25 cellular contexts compared by ENCODE assay signal in genomic region chr10:71643904-71644303, GRCh38.
DNase-seq lines count a peak whose midpoint lies in the region; ATAC-seq and TF ChIP-seq lines count a peak whose summit lies in the region.
"Had no signal": no experiment of that assay in that cellular context is flagged by ENCODE, and none has a peak within 500 bp of the region (broad histone marks: within the 10 kb centered on the region; RNA-seq: fewer than 3 reads in every experiment).

No MANE protein-coding gene starts in this region.

- H3K9me3 Mint-ChIP-seq in stimulated activated memory B cell treated with anti-CD40 and anti-IgM and Interleukin-4, amounts not matched to agents 10 μg/mL and 1 μg/mL and 100 μg/mL, for 72 hours = no peaks in the 10 kb centered on the region
- H3K9me3 Mint-ChIP-seq: memory B cell had no signal

- peak overlapping the region; percentile 27 for H3K27ac Mint-ChIP-seq in stimulated activated memory B cell treated with anti-CD40 and anti-IgM and Interleukin-4, amounts not matched to agents 10 μg/mL and 1 μg/mL and 100 μg/mL, for 72 hours
- H3K27ac Mint-ChIP-seq: brain, memory B cell, progenitor cell of endocrine pancreas had no signal

- no peaks in the 10 kb centered on the region for H3K27me3 ChIP-seq in testis
- H3K27me3 ChIP-seq: adrenal gland, MG63, neutrophil, SJCRH30 had no signal

- H3K36me3 ChIP-seq in testis (ENCODE audit: low read depth, missing control alignments) = no peaks in the 10 kb centered on the region
- H3K36me3 ChIP-seq: adrenal gland, HAP-1, heart left ventricle, MG63, neutrophil, SJCRH30 had no signal

- H3K27ac ChIP-seq in testis = no peak overlapping the region
- H3K27ac ChIP-seq: adrenal gland, C4-2B, epithelial cell of prostate, heart left ventricle, SJCRH30 had no signal

- POLR2A ChIA-PET in GM10248 (lab: Yijun Ruan, JAX) (no interaction called here), HEK293T (lab: Yijun Ruan, JAX) (no interaction called here)

- no peaks in the 10 kb centered on the region for H3K36me3 Mint-ChIP-seq in stimulated activated memory B cell treated with anti-CD40 and anti-IgM and Interleukin-4, amounts not matched to agents 10 μg/mL and 1 μg/mL and 100 μg/mL, for 72 hours
- H3K36me3 Mint-ChIP-seq: brain, memory B cell had no signal

- DNase-seq in GM10248 (ENCODE audit: extremely low spot score) = peak; percentile 41
- DNase-seq in NCI-H69 (lab: John Stamatoyannopoulos, UW) = peak; percentile 16
- no peak for DNase-seq in HEK293T (ENCODE audit: extremely low spot score)
- no peak for DNase-seq in testis
- DNase-seq: ACHN; activated CD4-positive, CD25-positive, alpha-beta regulatory T cell treated with anti-CD3 and anti-CD28 coated beads, Interleukin-2, amount 50 U/mL, for 72 hours; activated gamma-delta T cell treated with Interleukin-2 at 50 U/mL for 16 hours; activated T-cell treated with anti-CD3 and anti-CD28 coated beads, Interleukin-2, amount 50 U/mL, for 1 hour; adrenal gland; Calu3; heart left ventricle; left cardiac atrium; MG63; NCI-H1417 had no signal

- intact Hi-C loops in testis (cut with DNase I; ENCODE audit: low total_unique reads) = no loop called here

- no peaks in the 10 kb centered on the region for H3K9me3 ChIP-seq in testis
- H3K9me3 ChIP-seq: adrenal gland, HAP-1, heart left ventricle, MG63, neutrophil, SJCRH30 had no signal

- no peaks in the 10 kb centered on the region for H3K27me3 Mint-ChIP-seq in stimulated activated memory B cell treated with anti-CD40 and anti-IgM and Interleukin-4, amounts not matched to agents 10 μg/mL and 1 μg/mL and 100 μg/mL, for 72 hours
- H3K27me3 Mint-ChIP-seq: brain, memory B cell had no signal

- CTCF ChIA-PET in GM10248 (lab: Yijun Ruan, JAX) (interaction anchor here (0.8 to 1.9 kb wide), 3 partner anchors 8 to 51 kb away, joined by 3 to 6 read pairs (median 4); no protein-coding TSS in a partner anchor), HEK293T (lab: Yijun Ruan, JAX) (no interaction called here)

- TF ChIP-seq POLR2A in testis (IDR thresholded peaks at IDR 0.05) = no peak

- ATAC-seq in GM21529 (IDR thresholded peaks at IDR 0.05; ENCODE audit: unreplicated experiment) (peak; percentile 18), HG02981 (IDR thresholded peaks at IDR 0.05; ENCODE audit: unreplicated experiment) (no peak)
- ATAC-seq in stimulated activated memory B cell treated with anti-CD40 and anti-IgM and Interleukin-4, amounts not matched to agents 10 μg/mL and 1 μg/mL and 100 μg/mL, for 72 hours = peak; percentile 19
- ATAC-seq: heart left ventricle, left cardiac atrium had no signal

- peaks cover 35% of the 10 kb centered on the region for H3K4me1 Mint-ChIP-seq in stimulated activated memory B cell treated with anti-CD40 and anti-IgM and Interleukin-4, amounts not matched to agents 10 μg/mL and 1 μg/mL and 100 μg/mL, for 72 hours

- TF ChIP-seq CTCF in GM10248 (IDR thresholded peaks at IDR 0.05; ENCODE audit: control extremely low read depth, extremely low read depth, low read depth, missing control alignments) (peak; percentile 10), testis (IDR thresholded peaks at IDR 0.05) (no peak)

- no peak overlapping the region for H3K4me3 Mint-ChIP-seq in stimulated activated memory B cell treated with anti-CD40 and anti-IgM and Interleukin-4, amounts not matched to agents 10 μg/mL and 1 μg/mL and 100 μg/mL, for 72 hours
- H3K4me3 Mint-ChIP-seq: brain, memory B cell had no signal

- no peaks in the 10 kb centered on the region for H3K4me1 ChIP-seq in testis
- H3K4me1 ChIP-seq: HAP-1 had no signal

- 91 to 100% methylated on average over 1 to 6 of the region's 6 CpGs for WGBS in testis, 2 donors

- H3K4me3 ChIP-seq in testis = no peak overlapping the region
- H3K4me3 ChIP-seq: adrenal gland, HAP-1, heart left ventricle, MG63, SJCRH30 had no signal

TF ChIP-seq in HEK293T, 16 proteins besides CTCF, POLR2A, EP300 and RAD21:
- TF ChIP-seq HDGF (IDR thresholded peaks at IDR 0.05; ENCODE audit: borderline replicate concordance) (no peak), TARDBP (IDR thresholded peaks at IDR 0.05) (no peak), L3MBTL2 (conservative IDR thresholded peaks at IDR 0.05) (no peak), FOXM1 (IDR thresholded peaks at IDR 0.05; ENCODE audit: borderline replicate concordance) (no peak), BHLHE40 (IDR thresholded peaks at IDR 0.05; ENCODE audit: borderline replicate concordance) (no peak), LEF1 (IDR thresholded peaks at IDR 0.05; ENCODE audit: borderline replicate concordance) (no peak), PKNOX1 (IDR thresholded peaks at IDR 0.05) (no peak), CTBP1 (IDR thresholded peaks at IDR 0.05; ENCODE audit: borderline replicate concordance) (no peak), SP1 (IDR thresholded peaks at IDR 0.05) (no peak), ARNT (IDR thresholded peaks at IDR 0.05) (no peak), NFRKB (IDR thresholded peaks at IDR 0.05) (no peak), ELF4 (IDR thresholded peaks at IDR 0.05) (no peak), SUZ12 (IDR thresholded peaks at IDR 0.05) (no peak), ZNF384 (IDR thresholded peaks at IDR 0.05) (no peak), FOXA1 (IDR thresholded peaks at IDR 0.05) (no peak), FOXK2 (IDR thresholded peaks at IDR 0.05) (no peak)

Comparison
In these comparisons a context has a peak if more than half of its experiments do, and no peak if none do; other contexts are left out.
1. DNase-seq: peak in GM10248 (single experiment) and NCI-H69 (single experiment); none in HEK293T (single experiment) and testis (single experiment).